14 cellular contexts compared by ENCODE assay signal in the genomic region with DNA sequence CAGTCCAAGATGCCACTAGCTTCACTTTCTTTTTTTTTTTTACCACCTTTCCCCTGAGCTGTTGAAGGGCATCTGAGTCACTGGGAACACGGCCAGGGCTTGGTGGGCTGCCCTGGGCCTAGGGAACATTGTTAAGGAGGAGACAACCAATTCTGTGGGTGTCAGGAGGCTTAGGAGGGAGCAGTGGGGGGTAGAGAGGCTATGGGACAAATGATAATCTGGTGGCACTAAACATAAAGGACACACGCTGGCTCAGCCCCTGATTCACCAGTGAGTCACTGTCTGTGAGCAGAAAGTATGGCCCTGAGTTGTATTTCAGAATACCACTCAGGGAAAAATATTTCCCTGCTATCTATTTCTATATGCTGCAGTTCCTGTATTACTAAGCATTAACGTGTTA.
DNase-seq lines count a peak whose midpoint lies in the region; ATAC-seq and TF ChIP-seq lines count a peak whose summit lies in the region.
"Had no signal": no experiment of that assay in that cellular context is flagged by ENCODE, and none has a peak within 500 bp of the region (broad histone marks: within the 10 kb centered on the region; RNA-seq: fewer than 3 reads in every experiment).

No MANE protein-coding gene starts in this region.

- peak overlapping the region; percentile 87 for H3K27ac Mint-ChIP-seq in neural progenitor cell
- H3K27ac Mint-ChIP-seq in natural killer cell = no peak overlapping the region
- H3K27ac Mint-ChIP-seq: activated naive CD8-positive, alpha-beta T cell; effector memory CD8-positive, alpha-beta T cell; naive B cell; T-helper 2 cell treated with Interferon-gamma antibody and Interleukin-4, amounts not matched to agents 5 μg/mL and 100 μg/mL, for 36 hours had no signal

- H3F3A ChIP-seq in neural progenitor cell (ENCODE audit: low read depth) = peaks cover 2% of the 10 kb centered on the region

- TF ChIP-seq CTCF in epithelial cell of esophagus (IDR thresholded peaks at IDR 0.05; ENCODE audit: insufficient read depth, low read depth, low read length, missing control alignments) (no peak), neural progenitor cell (IDR thresholded peaks at IDR 0.05) (no peak), natural killer cell (IDR thresholded peaks at IDR 0.05) (no peak), uterus (IDR thresholded peaks at IDR 0.05) (no peak)

- H3K27me3 Mint-ChIP-seq in neural progenitor cell (ENCODE audit: insufficient read depth, low read depth) (peaks cover 7% of the 10 kb centered on the region), natural killer cell (ENCODE audit: low read depth in 2 of 2) (no peaks in the 10 kb centered on the region)
- H3K27me3 Mint-ChIP-seq: effector memory CD8-positive, alpha-beta T cell had no signal

- no peaks in the 10 kb centered on the region for H4K20me1 ChIP-seq in neural progenitor cell (ENCODE audit: low read depth)

- peaks cover 9% of the 10 kb centered on the region for H3K9me3 Mint-ChIP-seq in neural progenitor cell
- H3K9me3 Mint-ChIP-seq in natural killer cell = peaks cover 3% of the 10 kb centered on the region in 2 donors

- H3K27me3 ChIP-seq in neural progenitor cell (no peaks in the 10 kb centered on the region), uterus (no peaks in the 10 kb centered on the region)

- H3K4me3 ChIP-seq in epithelial cell of esophagus (ENCODE audit: low read length) (no peak overlapping the region), neural progenitor cell (no peak overlapping the region), uterus (no peak overlapping the region)

- ATAC-seq in natural killer cell = no peak
- no peak for ATAC-seq in HG03095 (IDR thresholded peaks at IDR 0.05; ENCODE audit: unreplicated experiment)
- no peak for ATAC-seq in HG02970 (IDR thresholded peaks at IDR 0.05; ENCODE audit: low FRiP score, unreplicated experiment)
- ATAC-seq: effector memory CD8-positive, alpha-beta T cell had no signal

- intact Hi-C loops in natural killer cell (cut with micrococcal nuclease) = no loop called here
- intact Hi-C loops in uterus (cut with DNase I; ENCODE audit: low total_unique reads) = no loop called here

- no peak overlapping the region for H3K27ac ChIP-seq in neural progenitor cell
- no peak overlapping the region for H3K27ac ChIP-seq in uterus

- H2AFZ ChIP-seq in neural progenitor cell (replicated peaks) = no peak overlapping the region

- H3K36me3 ChIP-seq in neural progenitor cell = no peaks in the 10 kb centered on the region
- H3K36me3 ChIP-seq in uterus = no peaks in the 10 kb centered on the region

- no peaks in the 10 kb centered on the region for H3K9me3 ChIP-seq in neural progenitor cell (ENCODE audit: low read depth)
- no peaks in the 10 kb centered on the region for H3K9me3 ChIP-seq in uterus
- H3K9me3 ChIP-seq: Caco-2 had no signal

- H3K4me2 ChIP-seq in neural progenitor cell = no peak overlapping the region

- H3K4me1 ChIP-seq in neural progenitor cell = peaks cover 14% of the 10 kb centered on the region
- peaks cover 0 to 8% of the 10 kb centered on the region in 2 donors for H3K4me1 ChIP-seq in uterus
- H3K4me1 ChIP-seq: Caco-2 had no signal

- no peaks in the 10 kb centered on the region for H3K79me2 ChIP-seq in neural progenitor cell (ENCODE audit: low read depth)

- H3K4me1 Mint-ChIP-seq in neural progenitor cell = peaks cover 33% of the 10 kb centered on the region
- no peaks in the 10 kb centered on the region for H3K4me1 Mint-ChIP-seq in natural killer cell
- H3K4me1 Mint-ChIP-seq: naive B cell had no signal

- H3K4me3 Mint-ChIP-seq in neural progenitor cell (no peak overlapping the region), natural killer cell (no peak overlapping the region)
- H3K4me3 Mint-ChIP-seq: activated naive CD8-positive, alpha-beta T cell; effector memory CD8-positive, alpha-beta T cell; naive B cell; T-helper 2 cell treated with Interferon-gamma antibody and Interleukin-4, amounts not matched to agents 5 μg/mL and 100 μg/mL, for 36 hours had no signal

- peak; percentile 42 for DNase-seq in GM04504 (ENCODE audit: low read depth)
- peak; percentile 37 for DNase-seq in RKO (ENCODE audit: low spot score)
- peak; percentile 72 for DNase-seq in epithelial cell of esophagus (ENCODE audit: low read depth)
- no peak for DNase-seq in neural progenitor cell (ENCODE audit: low spot score)
- no peak for DNase-seq in natural killer cell
- DNase-seq in uterus = no peak
- DNase-seq: Caco-2; effector memory CD8-positive, alpha-beta T cell; naive B cell; NCI-H1436 had no signal

- peaks cover 3% of the 10 kb centered on the region for H3K36me3 Mint-ChIP-seq in neural progenitor cell
- no peaks in the 10 kb centered on the region for H3K36me3 Mint-ChIP-seq in natural killer cell
- H3K36me3 Mint-ChIP-seq: activated naive CD8-positive, alpha-beta T cell; naive B cell had no signal

- no peak for TF ChIP-seq POLR2A in uterus (IDR thresholded peaks at IDR 0.05)

- no peak overlapping the region for H3K9ac ChIP-seq in neural progenitor cell

Comparison
In these comparisons a context has a peak if more than half of its experiments do, and no peak if none do; other contexts are left out.
1. DNase-seq: peak in GM04504 (single experiment), RKO (single experiment) and epithelial cell of esophagus (single experiment); none in neural progenitor cell (single experiment), natural killer cell (single experiment) and uterus (0 of 2).